1 cellular context compared by ENCODE assay signal in genomic region chr20:45813489-45813888, GRCh38.
TF ChIP-seq lines count a peak whose summit lies in the region.

No MANE protein-coding gene starts in this region.

TF ChIP-seq in HCT116, 20 proteins besides CTCF, POLR2A, EP300 and RAD21 (continued from another document):
- no peak for TF ChIP-seq REST (IDR thresholded peaks at IDR 0.05; ENCODE audit: low read depth)
- TF ChIP-seq ELF1 (IDR thresholded peaks at IDR 0.05; ENCODE audit: borderline replicate concordance, low read depth), result no peak
- TF ChIP-seq SP1 (IDR thresholded peaks at IDR 0.05; ENCODE audit: low read depth), result no peak
- no peak for TF ChIP-seq SRF (IDR thresholded peaks at IDR 0.05; ENCODE audit: low read depth)
- TF ChIP-seq POLR2AphosphoS5 (IDR thresholded peaks at IDR 0.05; ENCODE audit: low read depth, low read length), result no peak
- no peak for TF ChIP-seq MAX (IDR thresholded peaks at IDR 0.05)
- no peak for TF ChIP-seq CEBPB (IDR thresholded peaks at IDR 0.05; ENCODE audit: low read depth)
- TF ChIP-seq YY1 (IDR thresholded peaks at IDR 0.05; ENCODE audit: extremely low read depth, insufficient replicate concordance, low read depth, low read length), result no peak
- no peak for TF ChIP-seq ATF3 (IDR thresholded peaks at IDR 0.05)
- TF ChIP-seq EZH2 (IDR thresholded peaks at IDR 0.05), result no peak
- TF ChIP-seq ZNF274 (IDR thresholded peaks at IDR 0.05; ENCODE audit: low read depth, low read length), result no peak
- TF ChIP-seq EZH2phosphoT487 (IDR thresholded peaks at IDR 0.05; ENCODE audit: borderline replicate concordance), result no peak
- TF ChIP-seq CBX3 (IDR thresholded peaks at IDR 0.05; ENCODE audit: low read depth), result no peak
- no peak for TF ChIP-seq TCF7L2 (IDR thresholded peaks at IDR 0.05; ENCODE audit: borderline replicate concordance, extremely low read depth, insufficient read depth, insufficient read length)
TF ChIP-seq in HCT116: peak in this region for 0.
